ENCODE assay signal across 23 cellular contexts in the genomic region with DNA sequence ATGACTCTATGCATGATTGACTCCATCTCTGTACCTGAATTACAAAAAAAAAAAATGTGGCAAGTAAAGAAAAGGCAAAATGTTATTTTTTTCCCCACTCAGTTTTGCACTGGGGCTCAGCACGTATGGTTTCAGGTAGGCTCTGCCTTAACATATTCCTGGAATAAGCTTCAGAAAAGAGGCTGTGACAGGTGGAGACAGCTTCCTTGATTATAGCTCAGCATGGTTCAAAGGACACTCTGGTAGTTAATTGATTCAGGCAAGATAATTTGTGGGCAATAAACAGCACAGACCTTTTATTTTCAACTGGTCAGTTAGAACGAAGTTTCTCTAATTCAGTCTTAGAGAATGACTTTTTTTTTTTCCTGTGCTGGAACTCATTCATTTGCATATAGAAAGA.
"Had no signal": no experiment of that assay in that cellular context is flagged by ENCODE, and none has a peak within 500 bp of the region (broad histone marks: within the 10 kb centered on the region; RNA-seq: fewer than 3 reads in every experiment).

No MANE protein-coding gene starts in this region.

- H3K9me3 Mint-ChIP-seq: neural crest cell had no signal

- DNase-seq: nephron progenitor cell; occipital lobe; ovary; posterior cingulate gyrus; psoas muscle; right cardiac atrium; right lobe of liver; sigmoid colon; small intestine; stimulated activated CD4-positive, alpha-beta T cell treated with anti-CD3 and anti-CD28 coated beads, Interleukin-15, amount 100 ng/mL, for 24 hours; stimulated activated CD4-positive, alpha-beta T cell treated with anti-CD3 and anti-CD28 coated beads, Interleukin-2, amount 100 ng/mL, for 24 hours; stimulated activated CD4-positive, alpha-beta T cell treated with anti-CD3 and anti-CD28 coated beads, Interleukin-2, amount 100 ng/mL, for 48 hours; stimulated activated CD4-positive, alpha-beta T cell treated with anti-CD3 and anti-CD28 coated beads, Interleukin-4, amount 100 ng/mL, for 24 hours; stimulated activated naive B cell treated with anti-CD40 and anti-IgM and Interleukin-4, amounts not matched to agents 10 μg/mL and 1 μg/mL and 100 μg/mL, for 72 hours; stimulated activated naive CD4-positive, alpha-beta T cell treated with Interleukin-2 at 50 U/mL for 16 hours; stomach; trophoblast cell; upper lobe of left lung had no signal

- ATAC-seq: natural killer cell treated with Interleukin-12 subunit alpha and Interleukin-12 subunit beta and Interleukin-15 and Interleukin-18, amount 100 ng/mL, for 72 hours; psoas muscle; right cardiac atrium; right lobe of liver; stimulated activated effector memory CD8-positive, alpha-beta T cell treated with anti-CD3 and anti-CD28 coated beads, Interleukin-12 subunit alpha, Interleukin-12 subunit beta, amount 100 ng/mL, for 72 hours; stimulated activated naive B cell treated with anti-CD40 and anti-IgM and Interleukin-4, amounts not matched to agents 10 μg/mL and 1 μg/mL and 100 μg/mL, for 72 hours had no signal

- H3K36me3 Mint-ChIP-seq: stimulated activated effector memory CD8-positive, alpha-beta T cell treated with anti-CD3 and anti-CD28 coated beads, Interleukin-12 subunit alpha, Interleukin-12 subunit beta, amount 100 ng/mL, for 72 hours; stimulated activated naive B cell treated with anti-CD40 and anti-IgM and Interleukin-4, amounts not matched to agents 10 μg/mL and 1 μg/mL and 100 μg/mL, for 72 hours had no signal

- H3K27ac Mint-ChIP-seq: natural killer cell treated with Interleukin-12 subunit alpha and Interleukin-12 subunit beta and Interleukin-15 and Interleukin-18, amount 100 ng/mL, for 72 hours; nephron progenitor cell; progenitor cell of endocrine pancreas; stimulated activated effector memory CD8-positive, alpha-beta T cell treated with anti-CD3 and anti-CD28 coated beads, Interleukin-12 subunit alpha, Interleukin-12 subunit beta, amount 100 ng/mL, for 72 hours; stimulated activated naive B cell treated with anti-CD40 and anti-IgM and Interleukin-4, amounts not matched to agents 10 μg/mL and 1 μg/mL and 100 μg/mL, for 72 hours; stimulated activated naive CD8-positive, alpha-beta T cell treated with anti-CD3 and anti-CD28 coated beads, Interleukin-15, Interleukin-2, amounts not matched to agents 100 ng/mL and 50 ng/mL, for 24 hours had no signal
